In genomic region chr21:26795866-26796329, GRCh38 we compare ENCODE assay signal across 8 cellular contexts. TPM values are rescaled to one million over a fixed set of nuclear protein-coding genes. Genes with fewer than 3 reads are reported as not detected.
A peak's percentile ranks its signal among the peaks of the same experiment; 100 is the strongest.
DNase-seq lines count a peak whose midpoint lies in the region; ATAC-seq and TF ChIP-seq lines count a peak whose summit lies in the region.

No MANE protein-coding gene starts in this region.

- ATAC-seq in heart right ventricle (peak; percentile 84 to 94 (median 92)), GM19455 (IDR thresholded peaks at IDR 0.05; ENCODE audit: unreplicated experiment) (no peak)
- ATAC-seq in naive thymus-derived CD8-positive, alpha-beta T cell: no peak

- no peak for TF ChIP-seq CTCF in heart right ventricle (IDR thresholded peaks at IDR 0.05)

- no peaks in the 10 kb centered on the region for H3K4me1 Mint-ChIP-seq in naive thymus-derived CD8-positive, alpha-beta T cell

- H3K9me3 ChIP-seq in heart right ventricle: peaks cover 0 to 3% (median 0%) of the 10 kb centered on the region in 11 donors

- peaks cover 0 to 38% (median 22%) of the 10 kb centered on the region in 9 donors for H3K4me1 ChIP-seq in heart right ventricle

- H3K4me3 Mint-ChIP-seq in naive thymus-derived CD8-positive, alpha-beta T cell: no peak overlapping the region

- POLR2A ChIA-PET in naive thymus-derived CD8-positive, alpha-beta T cell (lab: Charles Lee): no interaction called here

- DNase-seq in EL (peak; percentile 92), SK-MEL-5 (ENCODE audit: low read depth, low spot score) (peak; percentile 86), heart right ventricle (peak in 1 of 2 donors; percentile 91), renal cortical epithelial cell (ENCODE audit: low read depth) (peak; percentile 82), GDM1 (lab: John Stamatoyannopoulos, UW) (no peak), HK-2 (ENCODE audit: unreplicated experiment) (no peak)
- no peak for DNase-seq in naive thymus-derived CD8-positive, alpha-beta T cell

- in situ Hi-C loops in SK-MEL-5 (cut with HindIII; ENCODE audit: low pct_unique_long_range_greater_than_20kb, low sequenced_read_pairs): no loop called here

- 18 to 20% methylated on average over 6 of the region's 6 CpGs for WGBS in heart right ventricle, 2 donors

- H3K27me3 ChIP-seq in heart right ventricle: no peaks in the 10 kb centered on the region

- H3K27ac ChIP-seq in heart right ventricle: peak overlapping the region; percentile 22 to 82 (median 74)

- H3K27ac Mint-ChIP-seq in naive thymus-derived CD8-positive, alpha-beta T cell: no peak overlapping the region

- no peaks in the 10 kb centered on the region for H3K36me3 ChIP-seq in heart right ventricle

- H3K4me3 ChIP-seq in heart right ventricle: no peak overlapping the region

- peaks cover 0 to 16% (median 2%) of the 10 kb centered on the region in 9 donors for H3K9me3 Mint-ChIP-seq in naive thymus-derived CD8-positive, alpha-beta T cell

- peaks cover 1 to 18% (median 4%) of the 10 kb centered on the region in 5 donors for H3K27me3 Mint-ChIP-seq in naive thymus-derived CD8-positive, alpha-beta T cell

- intact Hi-C loops in heart right ventricle (cut with DNase I): no loop called here

- H3K36me3 Mint-ChIP-seq in naive thymus-derived CD8-positive, alpha-beta T cell: peaks cover 0 to 9% (median 0%) of the 10 kb centered on the region in 3 donors

RNA-seq across cellular contexts. Expression of gene ADAMTS1, which starts 49.3 kb away (rescaled TPM):
- 14.0 and 15.9 TPM in 2 replicates for total RNA-seq in SK-MEL-5 (2014; rRNA removed; shearing (Covaris generic))
- 11.0 and 14.5 TPM in 2 replicates for polyA plus RNA-seq in SK-MEL-5 (2015; cell fraction: cytosol; rRNA removed)
- 43.7 and 69.3 TPM in 2 replicates for polyA plus RNA-seq in SK-MEL-5 (2015; cell fraction: nucleus; rRNA removed)
- total RNA-seq in heart right ventricle: 100 to 1,000 TPM in 2 of 10 donors, 10 to 100 TPM in 8; 43.7 to 169 (median 78.1) TPM
- 10 to 100 TPM; 20.4 to 29.8 TPM for polyA plus RNA-seq in heart right ventricle
- 130 and 216 TPM in 2 replicates for total RNA-seq in renal cortical epithelial cell
- not detected for total RNA-seq in naive thymus-derived CD8-positive, alpha-beta T cell
- under 1 TPM; 0.09 to 0.45 (median 0.14) TPM for polyA plus RNA-seq in naive thymus-derived CD8-positive, alpha-beta T cell

Comparison
In these comparisons a context has a peak if more than half of its experiments do, and no peak if none do; other contexts are left out.
1. DNase-seq: peak in EL (single experiment), SK-MEL-5 (single experiment) and renal cortical epithelial cell (single experiment); none in GDM1 (single experiment), naive thymus-derived CD8-positive, alpha-beta T cell (0 of 10) and HK-2 (single experiment).
2. ATAC-seq: peak in heart right ventricle (8 of 8); none in naive thymus-derived CD8-positive, alpha-beta T cell (0 of 2) and GM19455 (single experiment).
3. RNA of gene ADAMTS1, which starts 49.3 kb away (total RNA-seq): 130 to 216 TPM in renal cortical epithelial cell, 43.7 to 169 TPM in heart right ventricle and 14.0 to 15.9 TPM in SK-MEL-5; not detected in naive thymus-derived CD8-positive, alpha-beta T cell; every median in the first group is over 10 times any median in the second.